ENCODE assay signal across 1 cellular context in genomic region chr17:81683584-81684441, GRCh38.
TF ChIP-seq lines count a peak whose summit lies in the region.

ARL16 (minus strand) TSS chr17:81683797; CDS start chr17:81683753, 44 bp downstream.
HGS (plus strand) TSS chr17:81684011; CDS start chr17:81684067, 56 bp downstream.

TF ChIP-seq in liver, 16 proteins besides CTCF, POLR2A, EP300 and RAD21 (continued from another document):
- TF ChIP-seq ZBTB33 (IDR thresholded peaks at IDR 0.05) (no peak), RXRA (IDR thresholded peaks at IDR 0.05) (peak in 1 of 2 donors; percentile 14), GABPA (IDR thresholded peaks at IDR 0.05 in 1 of 2, conservative IDR thresholded peaks at IDR 0.05 in 1 of 2) (peak in 1 of 2 donors; percentile 94), SP1 (IDR thresholded peaks at IDR 0.05) (peak; percentile 97), EGR1 (IDR thresholded peaks at IDR 0.05; ENCODE audit: low read depth in 2 of 2) (peak in 1 of 2 donors; percentile 57), HNF4A (conservative IDR thresholded peaks at IDR 0.05) (peak in 1 of 2 donors; percentile 21), ATF3 (IDR thresholded peaks at IDR 0.05) (no peak), MAX (IDR thresholded peaks at IDR 0.05) (no peak)
TF ChIP-seq in liver: peak in this region for 5.
